In the genomic region with DNA sequence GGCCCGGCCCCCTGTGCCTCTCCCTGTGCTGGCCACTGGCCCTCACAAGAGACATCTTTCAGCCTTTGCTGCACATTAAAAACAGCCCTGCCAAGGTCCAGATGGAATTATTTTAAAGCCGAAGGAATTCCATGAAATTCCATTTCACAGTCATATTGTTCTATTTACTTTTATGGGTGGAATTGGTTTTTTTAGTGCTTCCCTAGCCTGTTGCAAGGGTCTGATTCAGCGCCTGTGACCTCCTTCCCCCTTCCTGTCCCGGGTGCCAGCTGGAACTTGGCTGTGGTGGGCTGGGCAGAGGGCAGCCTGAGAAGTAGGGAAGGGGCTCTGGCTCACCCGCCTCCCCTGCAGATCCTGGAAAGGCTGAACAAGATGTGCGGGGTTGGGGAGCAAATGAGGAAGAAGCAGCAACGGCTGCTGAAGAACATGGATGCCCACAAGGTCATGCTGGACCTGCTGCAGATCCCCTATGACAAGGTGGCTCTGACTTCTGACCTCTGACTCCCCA, we compare ENCODE assay signal across 19 cellular contexts. TPM values are rescaled to one million over a fixed set of nuclear protein-coding genes. Genes with fewer than 3 reads are reported as not detected.
A peak's percentile ranks its signal among the peaks of the same experiment; 100 is the strongest.
DNase-seq lines count a peak whose midpoint lies in the region; ATAC-seq, FAIRE-seq and TF ChIP-seq lines count a peak whose summit lies in the region.
"Had no signal": no experiment of that assay in that cellular context is flagged by ENCODE, and none has a peak within 500 bp of the region (broad histone marks: within the 10 kb centered on the region; RNA-seq: fewer than 3 reads in every experiment).

No MANE protein-coding gene starts in this region.

- H3K27me3 ChIP-seq in astrocyte (ENCODE audit: insufficient read depth, low read length) (no peaks in the 10 kb centered on the region), MM.1S (replicated peaks; ENCODE audit: insufficient read depth, low read length) (no peaks in the 10 kb centered on the region)
- H3K27me3 ChIP-seq: cardiac muscle cell, SJCRH30 had no signal

- FAIRE-seq in astrocyte (lab: Jason Lieb, UNC): no peak
- FAIRE-seq: GM19239 had no signal

- H3K36me3 Mint-ChIP-seq in astrocyte (ENCODE audit: low read depth, unreplicated experiment) (peaks cover 28% of the 10 kb centered on the region), WTC11 (peaks cover 41% of the 10 kb centered on the region)

- CTCF ChIA-PET in WTC11 (lab: Charles Lee): no interaction called here

- no peaks in the 10 kb centered on the region for H3K9me2 ChIP-seq in MM.1S (replicated peaks; ENCODE audit: insufficient read depth, low read length)

- H3K9me3 ChIP-seq in astrocyte (ENCODE audit: insufficient read depth, low read depth, low read length): no peaks in the 10 kb centered on the region
- H3K9me3 ChIP-seq in MM.1S (replicated peaks; ENCODE audit: insufficient read depth, low read length): no peaks in the 10 kb centered on the region
- H3K9me3 ChIP-seq: SJCRH30 had no signal

- H3K27me3 Mint-ChIP-seq in astrocyte (ENCODE audit: low read depth, unreplicated experiment) (no peaks in the 10 kb centered on the region), WTC11 (ENCODE audit: low read depth) (no peaks in the 10 kb centered on the region)

- H3K4me2 ChIP-seq in astrocyte (ENCODE audit: low read length): peak overlapping the region; percentile 12
- no peak overlapping the region for H3K4me2 ChIP-seq in MM.1S (ENCODE audit: low read depth, low read length)
- H3K4me2 ChIP-seq: GM23338 had no signal

- H3K27ac ChIP-seq in astrocyte (ENCODE audit: low read depth, low read length): no peak overlapping the region
- no peak overlapping the region for H3K27ac ChIP-seq in MM.1S (ENCODE audit: low read length)
- H3K27ac ChIP-seq: cardiac muscle cell, SJCRH30 had no signal

- H3K79me2 ChIP-seq in astrocyte (ENCODE audit: insufficient read depth, low read length) (no peaks in the 10 kb centered on the region), MM.1S (ENCODE audit: low read length) (no peaks in the 10 kb centered on the region)

- POLR2A ChIA-PET in WTC11 (lab: Charles Lee): no interaction called here

- H3K36me3 ChIP-seq in astrocyte (ENCODE audit: insufficient read depth, low read length) (no peaks in the 10 kb centered on the region), MM.1S (replicated peaks; ENCODE audit: insufficient read depth, low read length) (no peaks in the 10 kb centered on the region)
- H3K36me3 ChIP-seq: cardiac muscle cell, SJCRH30 had no signal

- peaks cover 28% of the 10 kb centered on the region for H3K4me1 ChIP-seq in astrocyte (ENCODE audit: insufficient read depth, low read length)
- H3K4me1 ChIP-seq in MM.1S (ENCODE audit: low read length): no peaks in the 10 kb centered on the region

- H3K9ac ChIP-seq in astrocyte (ENCODE audit: low read length): no peak overlapping the region
- H3K9ac ChIP-seq in MM.1S (ENCODE audit: low read length): no peak overlapping the region

- H2AFZ ChIP-seq in astrocyte (ENCODE audit: low read depth, low read length) (no peak overlapping the region), MM.1S (ENCODE audit: low read length) (no peak overlapping the region)
- H2AFZ ChIP-seq: GM23338 had no signal

- ATAC-seq in left colon (peak; percentile 15), WTC11 (no peak), HG02852 (IDR thresholded peaks at IDR 0.05; ENCODE audit: unreplicated experiment) (no peak)
- ATAC-seq: GM23338 had no signal

- H3K4me3 ChIP-seq in AG10803 (ENCODE audit: low read length) (no peak overlapping the region), HFF-Myc (replicated peaks; ENCODE audit: low read depth, low read length) (no peak overlapping the region), astrocyte (ENCODE audit: insufficient read depth, low read depth, low read length) (no peak overlapping the region), MM.1S (ENCODE audit: low read length) (no peak overlapping the region)
- H3K4me3 ChIP-seq: cardiac muscle cell, dorsolateral prefrontal cortex, GM23338, SJCRH30 had no signal

- no peaks in the 10 kb centered on the region for H3F3A ChIP-seq in MM.1S (ENCODE audit: insufficient read depth, low read length)

- peak; percentile 80 for DNase-seq in AG10803 (ENCODE audit: low read depth)
- DNase-seq in HFF-Myc (ENCODE audit: extremely low read depth, low read depth): peak; percentile 24
- DNase-seq in astrocyte (ENCODE audit: low read depth): no peak
- no peak for DNase-seq in left colon
- DNase-seq in DMS79 treated with DMSO at 0.1 percent for 48 hours (lab: John Stamatoyannopoulos, UW): no peak
- DNase-seq in WTC11 (ENCODE audit: low spot score): no peak
- no peak for DNase-seq in MM.1S
- DNase-seq: activated CD4-positive, CD25-positive, alpha-beta regulatory T cell; COR-L47; dorsolateral prefrontal cortex; NCI-H146; NCI-H748 treated with DMSO at 0.1 percent for 48 hours; nucleus accumbens; SJCRH30 had no signal

- no peak overlapping the region for H3K4me3 Mint-ChIP-seq in astrocyte (ENCODE audit: unreplicated experiment)
- H3K4me3 Mint-ChIP-seq in WTC11: no peak overlapping the region
- H3K4me3 Mint-ChIP-seq: GM23338 had no signal

- H3K27ac Mint-ChIP-seq in astrocyte (ENCODE audit: unreplicated experiment): no peak overlapping the region
- no peak overlapping the region for H3K27ac Mint-ChIP-seq in WTC11
- H3K27ac Mint-ChIP-seq: GM23338 had no signal

- TF ChIP-seq CTCF in AG10803 (conservative IDR thresholded peaks at IDR 0.05; ENCODE audit: low read length): no peak
- TF ChIP-seq CTCF in HFF-Myc (IDR thresholded peaks at IDR 0.05; ENCODE audit: low read depth, low read length, missing control alignments): no peak
- no peak for TF ChIP-seq CTCF in astrocyte (IDR thresholded peaks at IDR 0.05; ENCODE audit: insufficient read depth, low read depth, low read length)
- TF ChIP-seq CTCF in WTC11 (IDR thresholded peaks at IDR 0.05): no peak
- TF ChIP-seq CTCF in MM.1S (IDR thresholded peaks at IDR 0.05; ENCODE audit: low read length): no peak

- intact Hi-C loops in left colon (cut with DNase I, micrococcal nuclease): no loop called here

- H4K20me1 ChIP-seq in astrocyte (ENCODE audit: insufficient read depth, low read length) (no peaks in the 10 kb centered on the region), MM.1S (ENCODE audit: insufficient read depth, low read length) (no peaks in the 10 kb centered on the region)

- H3K4me1 Mint-ChIP-seq in astrocyte (ENCODE audit: low read depth, unreplicated experiment) (peaks cover 15% of the 10 kb centered on the region), WTC11 (no peaks in the 10 kb centered on the region)
- H3K4me1 Mint-ChIP-seq: GM23338 had no signal

- H3K9me3 Mint-ChIP-seq in astrocyte (ENCODE audit: unreplicated experiment): no peaks in the 10 kb centered on the region
- H3K9me3 Mint-ChIP-seq in WTC11: no peaks in the 10 kb centered on the region
- H3K9me3 Mint-ChIP-seq: activated T-helper 2 cell treated with anti-CD3 and anti-CD28 coated beads, Interferon-gamma antibody, Interleukin-2, Interleukin-4, amounts not matched to agents 10 μg/mL and 5 μg/mL and 100 μg/mL, durations not matched to agents 14 hours and 24 hours and 36 hours; GM23338 had no signal

TF ChIP-seq in WTC11, 78 proteins besides CTCF, POLR2A, EP300 and RAD21:
- TF ChIP-seq TEAD4 (CRISPR knock-in tag; IDR thresholded peaks at IDR 0.05) (no peak), CREB1 (CRISPR knock-in tag; IDR thresholded peaks at IDR 0.05) (no peak), ZNF263 (CRISPR knock-in tag; IDR thresholded peaks at IDR 0.05; ENCODE audit: low read depth) (no peak)

RNA-seq across cellular contexts. Expression of a gene that starts 34.3 kb away (rescaled TPM):
- total RNA-seq in astrocyte (70.2 and 79.1 TPM in 2 replicates), left colon (10 to 100 TPM; 40.5 to 52.6 TPM), WTC11 (2021) (65.8 to 105 TPM (median 95.3 TPM) in 3 replicates)

RNA-seq across cellular contexts. Expression of a gene that starts 56.1 kb away (rescaled TPM):
- total RNA-seq in astrocyte: 17.7 and 21.3 TPM in 2 replicates
- total RNA-seq in left colon: 100 to 1,000 TPM; 106 to 108 TPM
- 42.5 to 47.3 TPM (median 42.9 TPM) in 3 replicates for total RNA-seq in WTC11 (2021)

Comparison
In these comparisons a context has a peak if more than half of its experiments do, and no peak if none do; other contexts are left out.
1. DNase-seq: peak in AG10803 (single experiment) and HFF-Myc (single experiment); none in astrocyte (single experiment), left colon (0 of 2), DMS79 treated with DMSO at 0.1 percent for 48 hours (single experiment), WTC11 (single experiment) and MM.1S (single experiment).